ENCODE assay signal across 8 cellular contexts in the genomic region with DNA sequence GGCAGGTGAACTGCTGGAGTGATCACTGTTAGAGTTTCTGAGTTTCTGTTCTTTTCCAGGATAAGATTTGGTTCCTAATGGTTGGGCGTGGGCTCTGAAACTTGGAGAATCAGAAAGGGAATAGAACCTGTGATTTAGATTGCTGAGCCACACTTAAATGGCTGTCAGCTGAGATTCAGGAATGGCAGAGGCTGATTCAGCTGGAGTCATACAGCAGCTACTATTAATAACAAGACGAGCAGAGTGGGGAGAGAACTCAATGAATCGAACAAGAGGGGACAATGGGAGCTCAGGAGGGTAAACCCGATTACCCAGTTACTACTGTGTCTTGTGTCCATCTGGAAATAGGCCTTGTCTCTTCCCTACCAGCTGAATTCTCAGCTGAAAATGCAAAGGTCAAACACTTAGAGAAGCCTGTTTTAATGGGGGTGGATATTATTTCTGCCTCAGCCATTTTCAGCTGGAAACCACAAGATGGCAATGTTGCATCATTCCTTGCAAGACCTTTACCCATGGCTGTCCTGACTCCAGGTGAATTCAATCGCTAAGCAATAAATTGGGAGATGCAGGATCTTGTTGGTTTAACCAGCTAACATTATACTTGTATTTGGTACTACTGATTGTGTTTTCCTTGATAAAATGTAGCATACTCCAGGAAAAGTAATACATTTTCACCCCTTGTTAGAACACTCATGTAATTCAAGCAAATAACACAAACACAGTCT.
DNase-seq lines count a peak whose midpoint lies in the region; ATAC-seq and TF ChIP-seq lines count a peak whose summit lies in the region.

No MANE protein-coding gene starts in this region.

- no peak overlapping the region for H3K4me3 Mint-ChIP-seq in endodermal cell

- H3K9me2 ChIP-seq in HCT116 (ENCODE audit: insufficient read depth) (no peaks in the 10 kb centered on the region), PC-9 (ENCODE audit: insufficient read depth) (no peaks in the 10 kb centered on the region)

- CTCF ChIA-PET in HCT116 (lab: Charles Lee), result interaction anchor here (0.7 to 6.4 kb wide), 11 partner anchors 8 to 138 kb away, joined by 3 to 135 read pairs (median 5); no protein-coding TSS in a partner anchor
- CTCF ChIA-PET in PC-9 (lab: Charles Lee), result interaction anchor here (1.5 kb wide), 1 partner anchor 44 kb away, joined by 9 read pairs; no protein-coding TSS in a partner anchor

- 40 to 52% methylated on average over 4 to 5 of the region's 5 CpGs for WGBS in endodermal cell (ENCODE audit: insufficient coverage in 1 of 2, insufficient read length in 1 of 2), 2 experiments

- no peaks in the 10 kb centered on the region for H3K36me3 Mint-ChIP-seq in activated naive CD4-positive, alpha-beta T cell treated with anti-CD3 and anti-CD28 coated beads, Interleukin-2, amount 50 U/mL, for 72 hours
- no peaks in the 10 kb centered on the region for H3K36me3 Mint-ChIP-seq in endodermal cell (ENCODE audit: low read depth)

- peak; percentile 80 for TF ChIP-seq RAD21 in HCT116 (IDR thresholded peaks at IDR 0.05; ENCODE audit: low read depth)

- POLR2A ChIA-PET in HCT116 (lab: Charles Lee), result interaction anchor here (1.3 kb wide), 1 partner anchor 44 kb away, joined by 4 read pairs; no protein-coding TSS in a partner anchor
- POLR2A ChIA-PET in PC-9 (lab: Charles Lee; ENCODE audit: unreplicated experiment), result no interaction called here

- H3K27me3 Mint-ChIP-seq in endodermal cell (ENCODE audit: insufficient read depth), result peaks cover 2% of the 10 kb centered on the region

- no peaks in the 10 kb centered on the region for H3K9me3 Mint-ChIP-seq in activated naive CD4-positive, alpha-beta T cell treated with anti-CD3 and anti-CD28 coated beads, Interleukin-2, amount 50 U/mL, for 72 hours
- H3K9me3 Mint-ChIP-seq in endodermal cell, result no peaks in the 10 kb centered on the region

- peak in 1 of 2 donors; percentile 6 for DNase-seq in activated naive CD4-positive, alpha-beta T cell treated with anti-CD3 and anti-CD28 coated beads, Interleukin-2, amount 50 U/mL, for 72 hours (ENCODE audit: low spot score in 2 of 2)
- DNase-seq in activated naive CD4-positive, alpha-beta T cell treated with anti-CD3 and anti-CD28 coated beads, Interleukin-2, amount 50 U/mL, for 16 hours, result no peak
- DNase-seq in HCT116 (ENCODE audit: low read depth, low spot score) (peak; percentile 66), LNCaP clone FGC (ENCODE audit: low read depth) (peak; percentile 62), PC-9 (peak; percentile 10 to 46), endodermal cell (peak; percentile 72), medulla oblongata (ENCODE audit: extremely low spot score) (peak; percentile 87)
- no peak for DNase-seq in activated CD8-positive, alpha-beta memory T cell treated with anti-CD3 and anti-CD28 coated beads for 24 hours

- TF ChIP-seq CTCF in HCT116 (IDR thresholded peaks at IDR 0.05 in 2 of 3, conservative IDR thresholded peaks at IDR 0.05 in 1 of 3; ENCODE audit: borderline replicate concordance in 1 of 3, insufficient read depth in 1 of 3, low read depth in 2 of 3, low read length in 2 of 3) (peak; percentile 76 to 81 (median 81); a peak in 5 of 6 replicates), LNCaP clone FGC (IDR thresholded peaks at IDR 0.05; ENCODE audit: control insufficient read depth, extremely low read depth, insufficient read depth) (peak; percentile 91), PC-9 (conservative IDR thresholded peaks at IDR 0.05) (peak; percentile 79), endodermal cell (conservative IDR thresholded peaks at IDR 0.05) (peak; percentile 91)

- RAD21 ChIA-PET in HCT116 (lab: Charles Lee; ENCODE audit: low non-redundant PET in 1 of 2, low total read pairs in 2 of 2, uncharacterized antibody in 2 of 2, unreplicated experiment in 2 of 2), result interaction anchor here (1.3 to 2.1 kb wide), 2 partner anchors 44 to 45 kb away, joined by 5 to 10 read pairs; no protein-coding TSS in a partner anchor

- H3K9ac ChIP-seq in HCT116 (ENCODE audit: low read length), result no peak overlapping the region
- no peak overlapping the region for H3K9ac ChIP-seq in endodermal cell (ENCODE audit: extremely low read depth, low read length, poor library complexity, severe bottlenecking)

- H3K9me3 ChIP-seq in HCT116 (ENCODE audit: control insufficient read depth in 1 of 2, insufficient read depth in 1 of 2, low read depth in 1 of 2, low read length in 2 of 2) (no peaks in the 10 kb centered on the region), PC-9 (ENCODE audit: insufficient read depth, low read depth) (no peaks in the 10 kb centered on the region), endodermal cell (ENCODE audit: control insufficient read depth, low read length) (no peaks in the 10 kb centered on the region)

- intact Hi-C loops in HCT116 (cut with micrococcal nuclease), result loop anchor here (1.0 kb wide), 1 partner anchor 45 kb away; no protein-coding TSS in a partner anchor
- intact Hi-C loops in PC-9 (cut with micrococcal nuclease; ENCODE audit: unreplicated experiment), result loop anchor here (1.0 kb wide), 1 partner anchor 45 kb away; no protein-coding TSS in a partner anchor

- no peak overlapping the region for H3K27ac Mint-ChIP-seq in activated naive CD4-positive, alpha-beta T cell treated with anti-CD3 and anti-CD28 coated beads, Interleukin-2, amount 50 U/mL, for 72 hours
- no peak overlapping the region for H3K27ac Mint-ChIP-seq in endodermal cell

- no peaks in the 10 kb centered on the region for H3F3A ChIP-seq in PC-9 (ENCODE audit: insufficient read depth, low read depth)

- H3K4me1 Mint-ChIP-seq in endodermal cell, result peaks cover 4% of the 10 kb centered on the region

- ATAC-seq in activated naive CD4-positive, alpha-beta T cell treated with anti-CD3 and anti-CD28 coated beads, Interleukin-2, amount 50 U/mL, for 72 hours, result peak; percentile 46 to 66
- peak; percentile 98 for ATAC-seq in HCT116

- TF ChIP-seq POLR2A in HCT116 (IDR thresholded peaks at IDR 0.05; ENCODE audit: borderline replicate concordance, extremely low read depth, insufficient read depth, insufficient read length), result no peak

- no peaks in the 10 kb centered on the region for H3K79me2 ChIP-seq in HCT116 (ENCODE audit: insufficient read depth, low read length)
- no peaks in the 10 kb centered on the region for H3K79me2 ChIP-seq in PC-9 (ENCODE audit: low read depth)

- H2AFZ ChIP-seq in HCT116 (ENCODE audit: low read depth, low read length, poor library complexity, severe bottlenecking) (no peak overlapping the region), PC-9 (no peak overlapping the region)

- H4K20me1 ChIP-seq in HCT116 (ENCODE audit: insufficient read depth), result no peaks in the 10 kb centered on the region
- H4K20me1 ChIP-seq in PC-9 (ENCODE audit: insufficient read depth), result no peaks in the 10 kb centered on the region

- no peaks in the 10 kb centered on the region for H3K36me3 ChIP-seq in HCT116 (ENCODE audit: control insufficient read depth in 1 of 2, insufficient read depth in 2 of 2, low read length in 2 of 2)
- H3K36me3 ChIP-seq in PC-9 (ENCODE audit: low read depth), result no peaks in the 10 kb centered on the region
- no peaks in the 10 kb centered on the region for H3K36me3 ChIP-seq in endodermal cell (ENCODE audit: control insufficient read depth, insufficient read depth, low read length)

- no TSS peak for BruUV-seq in HCT116 (replicated peaks; lab: Mats Ljungman, UMichigan)
- BruUV-seq in PC-9 (replicated peaks; lab: Mats Ljungman, UMichigan), result no TSS peak

- H3K4me2 ChIP-seq in HCT116 (ENCODE audit: low read length) (no peak overlapping the region), PC-9 (no peak overlapping the region)

- peaks cover 18% of the 10 kb centered on the region; the same call in 1 of the 2 replicates for H3K27me3 ChIP-seq in HCT116 (ENCODE audit: insufficient read depth, low read length)
- peaks cover 37% of the 10 kb centered on the region for H3K27me3 ChIP-seq in PC-9 (ENCODE audit: insufficient read depth, low read depth)
- H3K27me3 ChIP-seq in endodermal cell (ENCODE audit: control insufficient read depth, insufficient read depth, low read length, poor library complexity, severe bottlenecking), result no peaks in the 10 kb centered on the region

- H3K27ac ChIP-seq in HCT116 (ENCODE audit: low read depth, low read length) (no peak overlapping the region), PC-9 (no peak overlapping the region), endodermal cell (ENCODE audit: low read depth, low read length) (no peak overlapping the region)

- H3K4me3 ChIP-seq in HCT116 (replicated peaks in 1 of 2; ENCODE audit: low read depth in 1 of 2, low read length in 2 of 2), result no peak overlapping the region
- H3K4me3 ChIP-seq in LNCaP clone FGC (ENCODE audit: low read depth, low read length), result no peak overlapping the region
- H3K4me3 ChIP-seq in PC-9, result no peak overlapping the region
- H3K4me3 ChIP-seq in endodermal cell (ENCODE audit: low read length), result no peak overlapping the region

- no peaks in the 10 kb centered on the region for H3K4me1 ChIP-seq in HCT116 (ENCODE audit: control insufficient read depth in 1 of 2, insufficient read depth in 2 of 2, low read length in 2 of 2)
- no peaks in the 10 kb centered on the region for H3K4me1 ChIP-seq in PC-9 (replicated peaks; ENCODE audit: insufficient read depth)
- no peaks in the 10 kb centered on the region for H3K4me1 ChIP-seq in endodermal cell (ENCODE audit: control insufficient read depth, insufficient read depth, low read length)

TF ChIP-seq in HCT116, 20 proteins besides CTCF, POLR2A, EP300 and RAD21:
- no peak for TF ChIP-seq EZH2phosphoT487 (IDR thresholded peaks at IDR 0.05; ENCODE audit: borderline replicate concordance)
- no peak for TF ChIP-seq ATF3 (IDR thresholded peaks at IDR 0.05)
- TF ChIP-seq YY1 (IDR thresholded peaks at IDR 0.05; ENCODE audit: extremely low read depth, insufficient replicate concordance, low read depth, low read length), result peak; percentile 12
- TF ChIP-seq EGR1 (IDR thresholded peaks at IDR 0.05; ENCODE audit: low read depth), result no peak
- no peak for TF ChIP-seq SP1 (IDR thresholded peaks at IDR 0.05; ENCODE audit: low read depth)

Comparison
In these comparisons a context has a peak if more than half of its experiments do, and no peak if none do; other contexts are left out.
1. DNase-seq: peak in HCT116 (single experiment), LNCaP clone FGC (single experiment), PC-9 (2 of 2), endodermal cell (single experiment) and medulla oblongata (single experiment); none in activated naive CD4-positive, alpha-beta T cell treated with anti-CD3 and anti-CD28 coated beads, Interleukin-2, amount 50 U/mL, for 16 hours (single experiment) and activated CD8-positive, alpha-beta memory T cell treated with anti-CD3 and anti-CD28 coated beads for 24 hours (single experiment).
2. Peak in every context shown above with its lines, with median percentiles within 50 percentile points of each other: CTCF ChIP-seq.